Comparison of ENCODE assay signal across 20 cellular contexts in genomic region chr1:233470738-233471499, GRCh38.
"Had no signal": no experiment of that assay in that cellular context is flagged by ENCODE, and none has a peak within 500 bp of the region (broad histone marks: within the 10 kb centered on the region; RNA-seq: fewer than 3 reads in every experiment).

No MANE protein-coding gene starts in this region.

- H3K27ac Mint-ChIP-seq: effector memory CD8-positive, alpha-beta T cell; nephron progenitor cell; stimulated activated naive B cell treated with anti-CD40 and anti-IgM and Interleukin-4, amounts not matched to agents 10 μg/mL and 1 μg/mL and 100 μg/mL, for 72 hours had no signal

- H3K27me3 ChIP-seq: esophagus squamous epithelium, gastroesophageal sphincter, neutrophil, sigmoid colon, testis, tibial nerve, upper lobe of right lung, vagina had no signal

- ATAC-seq: effector memory CD8-positive, alpha-beta T cell; gastroesophageal sphincter; naive thymus-derived CD4-positive, alpha-beta T cell; stimulated activated naive B cell treated with anti-CD40 and anti-IgM and Interleukin-4, amounts not matched to agents 10 μg/mL and 1 μg/mL and 100 μg/mL, for 72 hours; stimulated activated naive CD8-positive, alpha-beta T cell treated with anti-CD3 and anti-CD28 coated beads, Interleukin-15, amount 100 ng/mL, for 72 hours; upper lobe of right lung had no signal

- H3K4me1 ChIP-seq: gastroesophageal sphincter, sigmoid colon, testis, tibial nerve, upper lobe of right lung, vagina had no signal

- H3K9me3 Mint-ChIP-seq: stimulated activated naive CD8-positive, alpha-beta T cell treated with anti-CD3 and anti-CD28 coated beads, Interleukin-15, amount 100 ng/mL, for 72 hours had no signal

- H3K36me3 Mint-ChIP-seq: naive thymus-derived CD4-positive, alpha-beta T cell; stimulated activated naive B cell treated with anti-CD40 and anti-IgM and Interleukin-4, amounts not matched to agents 10 μg/mL and 1 μg/mL and 100 μg/mL, for 72 hours had no signal

- H3K4me1 Mint-ChIP-seq: naive thymus-derived CD4-positive, alpha-beta T cell; nephron progenitor cell; stimulated activated naive CD8-positive, alpha-beta T cell treated with anti-CD3 and anti-CD28 coated beads, Interleukin-15, amount 100 ng/mL, for 72 hours had no signal

- H3K4me3 ChIP-seq: esophagus squamous epithelium, gastroesophageal sphincter, sigmoid colon, skin epidermis, testis, tibial nerve, upper lobe of right lung, vagina had no signal

- H3K9me3 ChIP-seq: neutrophil, testis, upper lobe of right lung, vagina had no signal

- DNase-seq: effector memory CD8-positive, alpha-beta T cell; esophagus squamous epithelium; foreskin fibroblast; glutamatergic neuron; kidney glomerular epithelial cell; naive thymus-derived CD4-positive, alpha-beta T cell; nephron progenitor cell; posterior cingulate gyrus; sigmoid colon; stimulated activated CD4-positive, alpha-beta T cell treated with anti-CD3 and anti-CD28 coated beads, Interleukin-2, amount 100 ng/mL, for 24 hours; stimulated activated CD4-positive, alpha-beta T cell treated with anti-CD3 and anti-CD28 coated beads, Interleukin-4, amount 100 ng/mL, for 4 hours; stimulated activated naive B cell treated with anti-CD40 and anti-IgM and Interleukin-4, amounts not matched to agents 10 μg/mL and 1 μg/mL and 100 μg/mL, for 72 hours; stimulated activated naive CD8-positive, alpha-beta T cell treated with anti-CD3 and anti-CD28 coated beads, Interleukin-15, amount 100 ng/mL, for 72 hours; testis; upper lobe of right lung had no signal

- H3K27ac ChIP-seq: esophagus squamous epithelium, gastroesophageal sphincter, neutrophil, sigmoid colon, skin epidermis, testis, tibial nerve, upper lobe of right lung, vagina had no signal

- H3K36me3 ChIP-seq: esophagus squamous epithelium, gastroesophageal sphincter, neutrophil, sigmoid colon, tibial nerve, upper lobe of right lung, vagina had no signal

- H3K4me3 Mint-ChIP-seq: effector memory CD8-positive, alpha-beta T cell; naive thymus-derived CD4-positive, alpha-beta T cell; nephron progenitor cell; stimulated activated naive B cell treated with anti-CD40 and anti-IgM and Interleukin-4, amounts not matched to agents 10 μg/mL and 1 μg/mL and 100 μg/mL, for 72 hours; stimulated activated naive CD8-positive, alpha-beta T cell treated with anti-CD3 and anti-CD28 coated beads, Interleukin-15, amount 100 ng/mL, for 72 hours had no signal
